In genomic region chr3:169668957-169669681, GRCh38 we compare ENCODE assay signal across 8 cellular contexts. TPM values are rescaled to one million over a fixed set of nuclear protein-coding genes. Genes with fewer than 3 reads are reported as not detected.
DNase-seq lines count a peak whose midpoint lies in the region; ATAC-seq and TF ChIP-seq lines count a peak whose summit lies in the region.

No MANE protein-coding gene starts in this region.

- H2AFZ ChIP-seq in trophoblast cell (ENCODE audit: insufficient read depth, low read length, poor library complexity): no peak overlapping the region

- H3K4me3 ChIP-seq in heart right ventricle: peak overlapping the region; percentile 15 to 73 (median 56)
- H3K4me3 ChIP-seq in trophoblast cell (ENCODE audit: low read depth, low read length): no peak overlapping the region

- no peak overlapping the region for H2BK120ac ChIP-seq in trophoblast cell (ENCODE audit: insufficient read depth, low read length, poor library complexity)

- no peak overlapping the region for H3K18ac ChIP-seq in trophoblast cell (ENCODE audit: low read length)

- H2BK12ac ChIP-seq in trophoblast cell (ENCODE audit: low read length): no peak overlapping the region

- H3K27me3 ChIP-seq in heart right ventricle (peaks cover 0 to 86% (median 64%) of the 10 kb centered on the region in 7 donors), trophoblast cell (ENCODE audit: insufficient read depth, low read length) (peaks cover 31% of the 10 kb centered on the region)

- peak overlapping the region in 9 of 10 donors; percentile 41 to 77 (median 69) for H3K27ac ChIP-seq in heart right ventricle
- no peak overlapping the region for H3K27ac ChIP-seq in trophoblast cell (ENCODE audit: low read depth, low read length)

- intact Hi-C loops in heart right ventricle (cut with DNase I): loop anchor here in 9 of 10 donors (2.0 to 10.0 kb wide), 20 partner anchors 76 to 804 kb away; no protein-coding TSS in a partner anchor

- H4K8ac ChIP-seq in trophoblast cell (ENCODE audit: low read depth, low read length): no peak overlapping the region

- DNase-seq in DMS53 (lab: John Stamatoyannopoulos, UW): peak; percentile 86
- peak; percentile 34 for DNase-seq in NCI-H748 treated with DMSO at 0.1 percent for 48 hours (lab: John Stamatoyannopoulos, UW)
- peak; percentile 73 to 82 for DNase-seq in heart right ventricle
- peak; percentile 61 to 83 for DNase-seq in trophoblast cell
- no peak for DNase-seq in NCI-H446 treated with DMSO at 0.1 percent for 48 hours (lab: John Stamatoyannopoulos, UW)

- no peak overlapping the region for H3K4ac ChIP-seq in trophoblast cell (ENCODE audit: low read depth, low read length)

- no peak overlapping the region for H4K91ac ChIP-seq in trophoblast cell (ENCODE audit: low read depth, low read length)

- peaks cover 8% of the 10 kb centered on the region for H3K9me3 Mint-ChIP-seq in activated naive CD4-positive, alpha-beta T cell treated with anti-CD3 and anti-CD28 coated beads, Interleukin-2, amount 50 U/mL, for 24 hours

- H3K4me3 Mint-ChIP-seq in activated naive CD4-positive, alpha-beta T cell treated with anti-CD3 and anti-CD28 coated beads, Interleukin-2, amount 50 U/mL, for 24 hours: peak overlapping the region; percentile 57

- no peak overlapping the region for H4K12ac ChIP-seq in trophoblast cell (ENCODE audit: low read depth, low read length)

- peaks cover 2% of the 10 kb centered on the region for H3K79me2 ChIP-seq in trophoblast cell (ENCODE audit: control insufficient read depth, insufficient read depth, low read length, poor library complexity)

- no peak overlapping the region for H2AK5ac ChIP-seq in trophoblast cell (ENCODE audit: low read length)

- peak; percentile 63 to 95 (median 85) for TF ChIP-seq CTCF in heart right ventricle (IDR thresholded peaks at IDR 0.05)

- peak overlapping the region; percentile 94 for H3K4me2 ChIP-seq in trophoblast cell (ENCODE audit: low read length)

- peak; percentile 87 for ATAC-seq in GM21381 (IDR thresholded peaks at IDR 0.05; ENCODE audit: unreplicated experiment)
- ATAC-seq in HG03521 (IDR thresholded peaks at IDR 0.05; ENCODE audit: unreplicated experiment): peak; percentile 87
- ATAC-seq in heart right ventricle: peak; percentile 97 to 99 (median 98)

- H2BK5ac ChIP-seq in trophoblast cell (ENCODE audit: low read depth, low read length, poor library complexity): no peak overlapping the region

- H3K4me1 ChIP-seq in heart right ventricle (peaks cover 0 to 30% (median 21%) of the 10 kb centered on the region in 9 donors), trophoblast cell (ENCODE audit: control insufficient read depth in 1 of 2, insufficient read depth in 2 of 2, low read length in 2 of 2) (peaks cover 2 to 11% of the 10 kb centered on the region in 2 experiments)

- H3K14ac ChIP-seq in trophoblast cell (ENCODE audit: low read length): no peak overlapping the region

- WGBS in heart right ventricle, 2 donors: 1% methylated on average over 45 of the region's 45 CpGs
- no CpG with 5 or more reads among the region's 45 CpGs for WGBS in trophoblast cell (ENCODE audit: extremely low coverage, insufficient coverage, insufficient read length)

- no peak overlapping the region for H3K23ac ChIP-seq in trophoblast cell (ENCODE audit: low read length)

- peaks cover 20% of the 10 kb centered on the region for H3K4me1 Mint-ChIP-seq in activated naive CD4-positive, alpha-beta T cell treated with anti-CD3 and anti-CD28 coated beads, Interleukin-2, amount 50 U/mL, for 24 hours

- H3K27me3 Mint-ChIP-seq in activated naive CD4-positive, alpha-beta T cell treated with anti-CD3 and anti-CD28 coated beads, Interleukin-2, amount 50 U/mL, for 24 hours: peaks cover 73% of the 10 kb centered on the region

- H3K79me1 ChIP-seq in trophoblast cell (ENCODE audit: low read length): peaks cover 7% of the 10 kb centered on the region

- H3K36me3 ChIP-seq in heart right ventricle (no peaks in the 10 kb centered on the region), trophoblast cell (ENCODE audit: control insufficient read depth in 1 of 2, insufficient read depth in 2 of 2, low read length in 2 of 2) (no peaks in the 10 kb centered on the region)

- H3K9me3 ChIP-seq in heart right ventricle (peaks cover 0 to 19% (median 6%) of the 10 kb centered on the region in 11 donors), trophoblast cell (ENCODE audit: insufficient read depth, low read depth, low read length) (no peaks in the 10 kb centered on the region)

- H3K9ac ChIP-seq in trophoblast cell (ENCODE audit: low read length): no peak overlapping the region

- H3K27ac Mint-ChIP-seq in activated naive CD4-positive, alpha-beta T cell treated with anti-CD3 and anti-CD28 coated beads, Interleukin-2, amount 50 U/mL, for 24 hours: no peak overlapping the region

- H3K36me3 Mint-ChIP-seq in activated naive CD4-positive, alpha-beta T cell treated with anti-CD3 and anti-CD28 coated beads, Interleukin-2, amount 50 U/mL, for 24 hours: peaks cover 6% of the 10 kb centered on the region

RNA-seq across cellular contexts. Expression of gene MECOM, which starts 5.6 kb away (rescaled TPM):
- 10 to 100 TPM; 13.1 to 27.7 (median 17.7) TPM for total RNA-seq in heart right ventricle
- 10 to 100 TPM in 1 of 2 donors, 1 to 10 TPM in 1; 7.0 to 11.0 TPM for polyA plus RNA-seq in heart right ventricle
- 8.6 and 8.7 TPM in 2 replicates for polyA plus RNA-seq in trophoblast cell (2013)
